ENCODE assay signal across 8 cellular contexts in the genomic region with DNA sequence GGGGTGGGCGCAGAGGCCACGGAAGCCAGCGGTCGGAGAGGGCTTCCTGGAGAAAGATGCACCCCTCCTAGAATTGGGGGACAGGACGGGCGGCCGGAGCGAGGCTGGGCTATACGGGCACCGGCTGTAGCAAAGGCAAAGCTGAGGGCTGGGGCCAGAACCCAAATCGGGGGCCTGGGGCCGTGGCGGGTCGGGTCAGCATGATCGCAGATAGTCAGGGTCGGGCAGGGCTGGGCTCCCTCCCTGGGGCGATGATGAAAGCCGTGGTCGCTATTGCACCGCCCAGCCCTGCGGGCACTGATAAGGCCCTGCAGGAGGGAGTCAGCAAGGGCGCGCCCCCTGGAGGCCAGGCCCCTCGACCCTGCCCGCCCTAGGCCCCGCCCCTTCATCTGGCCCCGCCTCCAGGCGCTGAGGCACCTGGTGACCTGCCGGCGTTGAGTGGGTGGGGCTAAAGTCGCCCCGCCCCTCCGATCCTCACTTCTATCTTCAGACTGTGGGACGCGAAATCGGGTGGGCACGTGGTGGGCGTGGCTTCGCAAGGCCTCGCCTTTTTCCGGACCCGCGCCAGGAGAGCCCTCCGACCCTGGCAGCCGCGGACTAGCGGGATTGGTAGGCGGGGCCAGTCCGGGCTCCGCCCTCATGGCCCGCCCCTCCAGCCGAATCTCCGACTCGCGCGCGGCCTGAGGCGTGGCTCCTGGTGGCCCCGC. TPM values are rescaled to one million over a fixed set of nuclear protein-coding genes. Genes with fewer than 3 reads are reported as not detected.
DNase-seq lines count a peak whose midpoint lies in the region; ATAC-seq, FAIRE-seq and TF ChIP-seq lines count a peak whose summit lies in the region.

No MANE protein-coding gene starts in this region.

- no peaks in the 10 kb centered on the region for H3K27me3 ChIP-seq in bronchial epithelial cell (ENCODE audit: control insufficient read depth, insufficient read depth, low read length)

- no peaks in the 10 kb centered on the region for H3K36me3 ChIP-seq in bronchial epithelial cell (ENCODE audit: control insufficient read depth, insufficient read depth, low read length)

- H3K27me3 Mint-ChIP-seq in WTC11 (ENCODE audit: low read depth) (0 out of 2 replicates have a peak, but pooled peaks cover 2% of the 10 kb centered on the region), immature natural killer cell (ENCODE audit: low read depth in 3 of 3) (peaks cover 10 to 17% (median 12%) of the 10 kb centered on the region in 3 donors)

- no peak overlapping the region for H3K27ac Mint-ChIP-seq in WTC11
- peak overlapping the region; percentile 68 to 96 (median 91) for H3K27ac Mint-ChIP-seq in immature natural killer cell

- ATAC-seq in GM19023 (IDR thresholded peaks at IDR 0.05; ENCODE audit: unreplicated experiment), result peak; percentile 59
- peak; percentile 66 for ATAC-seq in HG03175 (IDR thresholded peaks at IDR 0.05; ENCODE audit: unreplicated experiment)
- peak; percentile 86 for ATAC-seq in WTC11

- H3K9me3 Mint-ChIP-seq in WTC11 (no peaks in the 10 kb centered on the region), immature natural killer cell (no peaks in the 10 kb centered on the region)

- CTCF ChIA-PET in WTC11 (lab: Charles Lee), result interaction anchor here (0.7 to 3.4 kb wide), 6 partner anchors 7 to 47 kb away, joined by 3 to 82 read pairs (median 18); no protein-coding TSS in a partner anchor

- FAIRE-seq in bronchial epithelial cell (lab: Jason Lieb, UNC), result no peak

- TF ChIP-seq CTCF in AG10803 (conservative IDR thresholded peaks at IDR 0.05; ENCODE audit: low read length), result peak; percentile 41
- TF ChIP-seq CTCF in WTC11 (IDR thresholded peaks at IDR 0.05), result peak; percentile 35; the same call in 1 of the 2 replicates
- TF ChIP-seq CTCF in bronchial epithelial cell (IDR thresholded peaks at IDR 0.05; ENCODE audit: insufficient read depth, low read length, severe bottlenecking), result peak; percentile 60

- peak overlapping the region; percentile 78 for H3K4me3 Mint-ChIP-seq in WTC11
- H3K4me3 Mint-ChIP-seq in immature natural killer cell, result peak overlapping the region; percentile 86 to 92 (median 89)

- DNase-seq in AG10803 (ENCODE audit: low read depth) (peak; percentile 82), NCI-H2227 treated with DMSO at 0.1 percent for 48 hours (lab: John Stamatoyannopoulos, UW) (peak; percentile 93), WTC11 (ENCODE audit: low spot score) (peak; percentile 100), bronchial epithelial cell (ENCODE audit: low read depth) (peak; percentile 79), immature natural killer cell (peak; percentile 97 to 98 (median 97))
- peak; percentile 98 to 99 for DNase-seq in stimulated activated CD4-positive, alpha-beta T cell treated with anti-CD3 and anti-CD28 coated beads, Interleukin-12 subunit alpha, Interleukin-12 subunit beta, amount 100 ng/mL, for 24 hours (ENCODE audit: low read depth in 2 of 2)

- H3K4me3 ChIP-seq in AG10803 (ENCODE audit: low read length) (peak overlapping the region; percentile 71), bronchial epithelial cell (ENCODE audit: low read depth, low read length) (peak overlapping the region; percentile 67)

- no peaks in the 10 kb centered on the region for H3K36me3 Mint-ChIP-seq in WTC11
- H3K36me3 Mint-ChIP-seq in immature natural killer cell, result no peaks in the 10 kb centered on the region

- POLR2A ChIA-PET in WTC11 (lab: Charles Lee), result interaction anchor here (0.9 to 1.5 kb wide), 3 partner anchors 9 to 361 kb away, joined by 3 to 4 read pairs (median 3); a partner anchor contains a TSS

- H3K4me1 Mint-ChIP-seq in WTC11 (peaks cover 47% of the 10 kb centered on the region), immature natural killer cell (peaks cover 63 to 66% of the 10 kb centered on the region in 2 donors)

TF ChIP-seq in WTC11, 78 proteins besides CTCF, POLR2A, EP300 and RAD21 (continues in another document):
- TF ChIP-seq SP1 (CRISPR knock-in tag; conservative IDR thresholded peaks at IDR 0.05), result peak; percentile 89
- TF ChIP-seq, protein P1, sequence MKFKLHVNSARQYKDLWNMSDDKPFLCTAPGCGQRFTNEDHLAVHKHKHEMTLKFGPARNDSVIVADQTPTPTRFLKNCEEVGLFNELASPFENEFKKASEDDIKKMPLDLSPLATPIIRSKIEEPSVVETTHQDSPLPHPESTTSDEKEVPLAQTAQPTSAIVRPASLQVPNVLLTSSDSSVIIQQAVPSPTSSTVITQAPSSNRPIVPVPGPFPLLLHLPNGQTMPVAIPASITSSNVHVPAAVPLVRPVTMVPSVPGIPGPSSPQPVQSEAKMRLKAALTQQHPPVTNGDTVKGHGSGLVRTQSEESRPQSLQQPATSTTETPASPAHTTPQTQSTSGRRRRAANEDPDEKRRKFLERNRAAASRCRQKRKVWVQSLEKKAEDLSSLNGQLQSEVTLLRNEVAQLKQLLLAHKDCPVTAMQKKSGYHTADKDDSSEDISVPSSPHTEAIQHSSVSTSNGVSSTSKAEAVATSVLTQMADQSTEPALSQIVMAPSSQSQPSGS (CRISPR knock-in tag; IDR thresholded peaks at IDR 0.05; ENCODE audit: borderline replicate concordance, low read depth), result no peak
- no peak for TF ChIP-seq FOXJ3 (CRISPR knock-in tag; IDR thresholded peaks at IDR 0.05; ENCODE audit: borderline replicate concordance)
- TF ChIP-seq, protein P2, sequence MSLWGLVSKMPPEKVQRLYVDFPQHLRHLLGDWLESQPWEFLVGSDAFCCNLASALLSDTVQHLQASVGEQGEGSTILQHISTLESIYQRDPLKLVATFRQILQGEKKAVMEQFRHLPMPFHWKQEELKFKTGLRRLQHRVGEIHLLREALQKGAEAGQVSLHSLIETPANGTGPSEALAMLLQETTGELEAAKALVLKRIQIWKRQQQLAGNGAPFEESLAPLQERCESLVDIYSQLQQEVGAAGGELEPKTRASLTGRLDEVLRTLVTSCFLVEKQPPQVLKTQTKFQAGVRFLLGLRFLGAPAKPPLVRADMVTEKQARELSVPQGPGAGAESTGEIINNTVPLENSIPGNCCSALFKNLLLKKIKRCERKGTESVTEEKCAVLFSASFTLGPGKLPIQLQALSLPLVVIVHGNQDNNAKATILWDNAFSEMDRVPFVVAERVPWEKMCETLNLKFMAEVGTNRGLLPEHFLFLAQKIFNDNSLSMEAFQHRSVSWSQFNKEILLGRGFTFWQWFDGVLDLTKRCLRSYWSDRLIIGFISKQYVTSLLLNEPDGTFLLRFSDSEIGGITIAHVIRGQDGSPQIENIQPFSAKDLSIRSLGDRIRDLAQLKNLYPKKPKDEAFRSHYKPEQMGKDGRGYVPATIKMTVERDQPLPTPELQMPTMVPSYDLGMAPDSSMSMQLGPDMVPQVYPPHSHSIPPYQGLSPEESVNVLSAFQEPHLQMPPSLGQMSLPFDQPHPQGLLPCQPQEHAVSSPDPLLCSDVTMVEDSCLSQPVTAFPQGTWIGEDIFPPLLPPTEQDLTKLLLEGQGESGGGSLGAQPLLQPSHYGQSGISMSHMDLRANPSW (CRISPR knock-in tag; conservative IDR thresholded peaks at IDR 0.05; ENCODE audit: low read depth), result no peak
- TF ChIP-seq, protein P3, sequence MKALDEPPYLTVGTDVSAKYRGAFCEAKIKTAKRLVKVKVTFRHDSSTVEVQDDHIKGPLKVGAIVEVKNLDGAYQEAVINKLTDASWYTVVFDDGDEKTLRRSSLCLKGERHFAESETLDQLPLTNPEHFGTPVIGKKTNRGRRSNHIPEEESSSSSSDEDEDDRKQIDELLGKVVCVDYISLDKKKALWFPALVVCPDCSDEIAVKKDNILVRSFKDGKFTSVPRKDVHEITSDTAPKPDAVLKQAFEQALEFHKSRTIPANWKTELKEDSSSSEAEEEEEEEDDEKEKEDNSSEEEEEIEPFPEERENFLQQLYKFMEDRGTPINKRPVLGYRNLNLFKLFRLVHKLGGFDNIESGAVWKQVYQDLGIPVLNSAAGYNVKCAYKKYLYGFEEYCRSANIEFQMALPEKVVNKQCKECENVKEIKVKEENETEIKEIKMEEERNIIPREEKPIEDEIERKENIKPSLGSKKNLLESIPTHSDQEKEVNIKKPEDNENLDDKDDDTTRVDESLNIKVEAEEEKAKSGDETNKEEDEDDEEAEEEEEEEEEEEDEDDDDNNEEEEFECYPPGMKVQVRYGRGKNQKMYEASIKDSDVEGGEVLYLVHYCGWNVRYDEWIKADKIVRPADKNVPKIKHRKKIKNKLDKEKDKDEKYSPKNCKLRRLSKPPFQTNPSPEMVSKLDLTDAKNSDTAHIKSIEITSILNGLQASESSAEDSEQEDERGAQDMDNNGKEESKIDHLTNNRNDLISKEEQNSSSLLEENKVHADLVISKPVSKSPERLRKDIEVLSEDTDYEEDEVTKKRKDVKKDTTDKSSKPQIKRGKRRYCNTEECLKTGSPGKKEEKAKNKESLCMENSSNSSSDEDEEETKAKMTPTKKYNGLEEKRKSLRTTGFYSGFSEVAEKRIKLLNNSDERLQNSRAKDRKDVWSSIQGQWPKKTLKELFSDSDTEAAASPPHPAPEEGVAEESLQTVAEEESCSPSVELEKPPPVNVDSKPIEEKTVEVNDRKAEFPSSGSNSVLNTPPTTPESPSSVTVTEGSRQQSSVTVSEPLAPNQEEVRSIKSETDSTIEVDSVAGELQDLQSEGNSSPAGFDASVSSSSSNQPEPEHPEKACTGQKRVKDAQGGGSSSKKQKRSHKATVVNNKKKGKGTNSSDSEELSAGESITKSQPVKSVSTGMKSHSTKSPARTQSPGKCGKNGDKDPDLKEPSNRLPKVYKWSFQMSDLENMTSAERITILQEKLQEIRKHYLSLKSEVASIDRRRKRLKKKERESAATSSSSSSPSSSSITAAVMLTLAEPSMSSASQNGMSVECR (CRISPR knock-in tag; IDR thresholded peaks at IDR 0.05; ENCODE audit: borderline replicate concordance), result peak; percentile 73; the same call in 1 of the 2 replicates
- TF ChIP-seq, protein P4, sequence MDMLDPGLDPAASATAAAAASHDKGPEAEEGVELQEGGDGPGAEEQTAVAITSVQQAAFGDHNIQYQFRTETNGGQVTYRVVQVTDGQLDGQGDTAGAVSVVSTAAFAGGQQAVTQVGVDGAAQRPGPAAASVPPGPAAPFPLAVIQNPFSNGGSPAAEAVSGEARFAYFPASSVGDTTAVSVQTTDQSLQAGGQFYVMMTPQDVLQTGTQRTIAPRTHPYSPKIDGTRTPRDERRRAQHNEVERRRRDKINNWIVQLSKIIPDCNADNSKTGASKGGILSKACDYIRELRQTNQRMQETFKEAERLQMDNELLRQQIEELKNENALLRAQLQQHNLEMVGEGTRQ (CRISPR knock-in tag; IDR thresholded peaks at IDR 0.05), result peak; percentile 93
- 0 out of 2 replicates have a peak, but pooled peaks have one; percentile 15 for TF ChIP-seq TEAD1 (CRISPR knock-in tag; IDR thresholded peaks at IDR 0.05)

RNA-seq across cellular contexts. Expression of a gene that starts 0.4 kb away (rescaled TPM):
- 20.5 to 31.8 TPM (median 20.7 TPM) in 3 replicates for total RNA-seq in WTC11 (2021)
- total RNA-seq in bronchial epithelial cell, result 2.4 and 3.2 TPM in 2 replicates
- polyA plus RNA-seq in immature natural killer cell, result 10 to 100 TPM in 1 of 3 donors, 1 to 10 TPM in 1, under 1 TPM in 1; 0.08 to 13.5 (median 5.3) TPM

RNA-seq across cellular contexts. Expression of a gene that starts 36.4 kb away (rescaled TPM):
- total RNA-seq in WTC11 (2021) (12.4 to 18.6 TPM (median 14.9 TPM) in 3 replicates), bronchial epithelial cell (4.5 and 4.6 TPM in 2 replicates)
- 1 to 10 TPM; 2.0 to 5.5 (median 2.1) TPM for polyA plus RNA-seq in immature natural killer cell

Comparison
In these comparisons a context has a peak if more than half of its experiments do, and no peak if none do; other contexts are left out.
1. Peak in every context shown above with its lines: DNase-seq, ATAC-seq and H3K4me3 ChIP-seq.